Comparison of ENCODE assay signal across 8 cellular contexts in the genomic region with DNA sequence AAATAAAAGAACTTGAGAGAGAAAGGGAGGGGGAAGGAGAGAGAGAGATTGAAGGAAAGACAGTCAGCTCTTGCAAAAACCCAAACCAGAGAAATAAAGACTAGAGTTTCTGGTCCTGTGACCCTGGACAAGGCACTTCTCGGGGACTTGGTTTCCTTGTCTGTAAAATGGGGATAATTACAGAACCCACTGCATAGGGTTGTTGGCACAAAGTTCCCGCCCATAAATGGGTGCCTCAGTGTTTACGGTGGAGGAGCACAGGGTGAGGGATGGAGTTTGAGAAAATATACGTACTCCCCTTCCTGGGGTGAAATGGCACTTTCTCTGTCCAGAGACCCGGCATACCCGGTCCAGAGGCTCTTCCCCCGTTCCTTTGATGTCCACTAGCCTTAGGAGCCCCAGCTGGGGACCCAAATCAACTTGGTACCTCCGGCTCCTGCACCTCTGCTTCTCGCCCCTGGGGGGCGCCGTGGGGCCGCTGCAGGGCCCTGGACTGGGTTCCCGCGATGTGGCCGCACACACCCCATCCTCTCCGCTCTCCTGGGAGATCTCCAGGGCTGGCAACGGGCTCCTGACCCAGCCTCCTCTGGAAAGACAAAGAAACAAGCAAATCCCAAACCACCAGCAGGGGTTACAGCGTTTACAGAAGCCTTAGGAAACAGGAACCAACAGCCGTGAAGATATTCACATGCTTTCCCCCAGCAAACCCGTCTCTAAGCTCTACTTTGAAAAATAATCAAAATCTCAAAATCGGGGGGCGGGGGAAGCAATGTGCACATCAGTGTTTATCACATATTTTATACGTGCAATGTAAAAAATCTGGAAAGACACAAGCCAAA. TPM values are rescaled to one million over a fixed set of nuclear protein-coding genes. Genes with fewer than 3 reads are reported as not detected.
DNase-seq lines count a peak whose midpoint lies in the region; ATAC-seq and TF ChIP-seq lines count a peak whose summit lies in the region.

No MANE protein-coding gene starts in this region.

- DNase-seq in DMS53 (lab: John Stamatoyannopoulos, UW) (peak; percentile 81), M059J (ENCODE audit: low read depth) (peak; percentile 69), SK-N-MC (ENCODE audit: low read depth, low spot score) (no peak), glutamatergic neuron (peak; percentile 82), posterior vena cava (ENCODE audit: low spot score) (peak; percentile 93), vagina (ENCODE audit: extremely low spot score in 2 of 2) (no peak)
- DNase-seq in activated naive CD4-positive, alpha-beta T cell treated with anti-CD3 and anti-CD28 coated beads, Interleukin-2, amount 10 ng/mL, durations not matched to agents 7 days and 5 days = peak; percentile 69

- no peak for ATAC-seq in GM19467 (IDR thresholded peaks at IDR 0.05; ENCODE audit: unreplicated experiment)

- intact Hi-C loops in posterior vena cava (cut with DNase I) (no loop called here), vagina (cut with DNase I) (no loop called here)

- H3K27ac ChIP-seq in SK-N-MC = peak overlapping the region; percentile 63
- H3K27ac ChIP-seq in vagina = peak overlapping the region; percentile 83

- H3K4me3 Mint-ChIP-seq in activated naive CD4-positive, alpha-beta T cell treated with anti-CD3 and anti-CD28 coated beads, Interleukin-2, amount 10 ng/mL, durations not matched to agents 7 days and 5 days = no peak overlapping the region
- no peak overlapping the region for H3K4me3 Mint-ChIP-seq in glutamatergic neuron (ENCODE audit: unreplicated experiment)

- peaks cover 24% of the 10 kb centered on the region for H3K4me1 ChIP-seq in vagina

- peaks cover 56% of the 10 kb centered on the region for H3K27me3 Mint-ChIP-seq in activated naive CD4-positive, alpha-beta T cell treated with anti-CD3 and anti-CD28 coated beads, Interleukin-2, amount 10 ng/mL, durations not matched to agents 7 days and 5 days
- H3K27me3 Mint-ChIP-seq in glutamatergic neuron (ENCODE audit: unreplicated experiment) = peaks cover 2% of the 10 kb centered on the region

- CTCF ChIA-PET in activated naive CD4-positive, alpha-beta T cell treated with anti-CD3 and anti-CD28 coated beads, Interleukin-2, amount 10 ng/mL, durations not matched to agents 7 days and 5 days (lab: Charles Lee) = interaction anchor here (0.6 to 5.6 kb wide), 24 partner anchors 8 to 1239 kb away, joined by 3 to 61 read pairs (median 4); a partner anchor contains a TSS

- H3K9me3 Mint-ChIP-seq in activated naive CD4-positive, alpha-beta T cell treated with anti-CD3 and anti-CD28 coated beads, Interleukin-2, amount 10 ng/mL, durations not matched to agents 7 days and 5 days = no peaks in the 10 kb centered on the region
- H3K9me3 Mint-ChIP-seq in glutamatergic neuron (ENCODE audit: unreplicated experiment) = no peaks in the 10 kb centered on the region

- H3K36me3 Mint-ChIP-seq in activated naive CD4-positive, alpha-beta T cell treated with anti-CD3 and anti-CD28 coated beads, Interleukin-2, amount 10 ng/mL, durations not matched to agents 7 days and 5 days = no peaks in the 10 kb centered on the region
- H3K36me3 Mint-ChIP-seq in glutamatergic neuron (ENCODE audit: unreplicated experiment) = no peaks in the 10 kb centered on the region

- H3K4me3 ChIP-seq in SK-N-MC = peak overlapping the region; percentile 38; the same call in 1 of the 2 replicates
- peak overlapping the region in 1 of 2 donors; percentile 2 for H3K4me3 ChIP-seq in vagina

- no peak overlapping the region for H3K9ac ChIP-seq in SK-N-MC (ENCODE audit: insufficient read length)

- H3K9me3 ChIP-seq in SK-N-MC (ENCODE audit: low read depth, low read length) (no peaks in the 10 kb centered on the region), vagina (no peaks in the 10 kb centered on the region)

- TF ChIP-seq POLR2A in vagina (IDR thresholded peaks at IDR 0.05) = no peak

- H3K36me3 ChIP-seq in SK-N-MC (ENCODE audit: insufficient read depth, low read length) (peaks cover 12% of the 10 kb centered on the region), vagina (no peaks in the 10 kb centered on the region)

- H3K27me3 ChIP-seq in vagina = no peaks in the 10 kb centered on the region

- peak; percentile 90 for TF ChIP-seq CTCF in glutamatergic neuron (IDR thresholded peaks at IDR 0.05; ENCODE audit: partially characterized antibody, unreplicated experiment)
- peak; percentile 65 to 90 (median 82) for TF ChIP-seq CTCF in vagina (IDR thresholded peaks at IDR 0.05)

- H3K4me1 Mint-ChIP-seq in activated naive CD4-positive, alpha-beta T cell treated with anti-CD3 and anti-CD28 coated beads, Interleukin-2, amount 10 ng/mL, durations not matched to agents 7 days and 5 days = peaks cover 3% of the 10 kb centered on the region
- peaks cover 3% of the 10 kb centered on the region for H3K4me1 Mint-ChIP-seq in glutamatergic neuron (ENCODE audit: low read depth, unreplicated experiment)

- H3K27ac Mint-ChIP-seq in activated naive CD4-positive, alpha-beta T cell treated with anti-CD3 and anti-CD28 coated beads, Interleukin-2, amount 10 ng/mL, durations not matched to agents 7 days and 5 days = no peak overlapping the region
- H3K27ac Mint-ChIP-seq in glutamatergic neuron (ENCODE audit: unreplicated experiment) = peak overlapping the region; percentile 48

RNA-seq across cellular contexts. Expression of a gene that starts 26.3 kb away (rescaled TPM):
- total RNA-seq in M059J (2014; rRNA removed; shearing (Covaris generic)) = 0.10 and 1.0 TPM in 2 replicates
- total RNA-seq in glutamatergic neuron (ENCODE audit: unreplicated experiment) (1.0 TPM), posterior vena cava (10 to 100 TPM in 1 of 2 donors, 1 to 10 TPM in 1; 7.9 to 15.9 TPM), vagina (18.9 TPM)

Comparison
In these comparisons a context has a peak if more than half of its experiments do, and no peak if none do; other contexts are left out.
1. DNase-seq: peak in DMS53 (single experiment), M059J (single experiment), activated naive CD4-positive, alpha-beta T cell treated with anti-CD3 and anti-CD28 coated beads, Interleukin-2, amount 10 ng/mL, durations not matched to agents 7 days and 5 days (single experiment), glutamatergic neuron (single experiment) and posterior vena cava (single experiment); none in SK-N-MC (single experiment) and vagina (0 of 2).